In the genomic region with DNA sequence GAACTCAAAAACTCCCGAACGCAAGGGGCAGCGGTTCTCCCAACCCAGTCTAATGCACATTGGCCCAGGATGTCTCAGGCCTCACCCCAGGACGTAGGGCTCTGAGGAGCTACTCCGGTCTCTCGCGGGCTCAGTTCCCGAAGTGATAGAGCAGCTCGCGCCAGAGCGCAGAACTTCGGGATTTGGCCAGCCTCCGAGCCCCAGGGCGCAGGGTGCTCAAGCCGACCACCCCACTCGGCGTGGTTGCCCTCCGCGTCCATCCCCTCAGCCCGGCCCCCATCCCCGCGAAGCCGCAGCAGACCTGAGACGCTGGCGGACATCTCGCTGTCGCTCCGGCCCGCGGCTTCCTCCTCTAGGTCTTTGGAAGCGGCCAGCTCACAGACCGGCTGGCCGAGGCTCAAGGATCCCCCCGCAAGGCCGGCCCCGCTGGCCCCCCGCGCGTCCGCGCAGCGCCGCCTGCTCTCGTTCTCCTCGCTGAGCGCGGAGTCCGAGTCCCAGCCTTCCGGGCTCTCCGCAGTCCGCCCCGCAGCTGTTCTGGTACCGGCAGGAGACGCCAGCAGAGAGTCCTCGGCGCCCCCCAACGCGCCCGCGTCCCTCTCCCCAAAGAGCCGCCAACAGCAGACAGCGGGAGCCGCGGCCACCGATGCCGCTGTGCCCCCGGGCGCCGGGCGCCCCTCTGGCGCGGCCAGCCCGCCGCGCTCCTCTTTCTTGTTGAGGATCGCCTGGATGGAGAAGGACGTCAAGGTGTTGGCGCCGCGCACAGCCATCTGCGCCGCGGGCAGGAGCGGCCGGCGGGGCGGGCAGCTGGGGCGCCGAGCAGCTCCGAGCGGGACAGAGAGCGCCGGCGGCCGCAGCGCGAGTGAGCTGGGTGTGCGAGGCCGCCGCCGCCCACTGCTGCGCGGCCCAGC, we compare ENCODE assay signal across 9 cellular contexts. TPM values are rescaled to one million over a fixed set of nuclear protein-coding genes. Genes with fewer than 3 reads are reported as not detected.
DNase-seq lines count a peak whose midpoint lies in the region; ATAC-seq and TF ChIP-seq lines count a peak whose summit lies in the region.
"Had no signal": no experiment of that assay in that cellular context is flagged by ENCODE, and none has a peak within 500 bp of the region (broad histone marks: within the 10 kb centered on the region; RNA-seq: fewer than 3 reads in every experiment).

A gene (minus strand): TSS at position 861 of the 908 bp plus-strand sequence. CDS start 94 bp downstream, at position 767.

- H3K36me3 ChIP-seq in SK-N-SH (replicated peaks in 1 of 2; ENCODE audit: control insufficient read depth in 1 of 2, insufficient read depth in 2 of 2, low read length in 1 of 2) = no peaks in the 10 kb centered on the region
- H3K36me3 ChIP-seq in neuron (ENCODE audit: insufficient read depth, low read length) = peaks cover 2% of the 10 kb centered on the region

- H3K27me3 Mint-ChIP-seq in activated T-cell treated with anti-CD3 and anti-CD28 coated beads, Interleukin-2, amount 50 U/mL, for 4 hours (ENCODE audit: low read depth) = peaks cover 70% of the 10 kb centered on the region

- no peaks in the 10 kb centered on the region for H3K79me2 ChIP-seq in SK-N-SH (ENCODE audit: insufficient read depth)

- no peak within 1 kb of the TSS for H3K9ac ChIP-seq in SK-N-SH

- WGBS in SK-N-SH (ENCODE audit: low lambda C conversion rate) = 44% methylated on average over 20 of the region's 103 CpGs

- no peak for DNase-seq in activated T-cell treated with anti-CD3 and anti-CD28 coated beads, Interleukin-2, amount 50 U/mL, for 4 hours
- no peak for DNase-seq in activated T-cell treated with anti-CD3 and anti-CD28 coated beads, Interleukin-2, amount 50 U/mL, for 1 hour
- DNase-seq in SK-N-SH = peak; percentile 73
- DNase-seq in fibroblast of mammary gland (ENCODE audit: low read depth) = no peak

- peaks cover 42% of the 10 kb centered on the region for H3K4me1 Mint-ChIP-seq in activated T-cell treated with anti-CD3 and anti-CD28 coated beads, Interleukin-2, amount 50 U/mL, for 4 hours (ENCODE audit: low read depth)

- no peak for TF ChIP-seq RAD21 in SK-N-SH (IDR thresholded peaks at IDR 0.05; ENCODE audit: low read length)

- TF ChIP-seq EP300 in SK-N-SH (IDR thresholded peaks at IDR 0.05; ENCODE audit: borderline replicate concordance in 1 of 2, low read depth in 1 of 2, low read length in 1 of 2) = no peak

- peak in 1 of 2 donors; percentile 15 for ATAC-seq in activated T-cell treated with anti-CD3 and anti-CD28 coated beads, Interleukin-2, amount 50 U/mL, for 4 hours
- ATAC-seq in HG03439 (IDR thresholded peaks at IDR 0.05; ENCODE audit: unreplicated experiment) = no peak
- no peak for ATAC-seq in GM19455 (IDR thresholded peaks at IDR 0.05; ENCODE audit: unreplicated experiment)
- ATAC-seq in HG03196 (IDR thresholded peaks at IDR 0.05; ENCODE audit: unreplicated experiment) = no peak

- H4K20me1 ChIP-seq in SK-N-SH (ENCODE audit: insufficient read depth) = no peaks in the 10 kb centered on the region

- H3K9me3 ChIP-seq in SK-N-SH (no peaks in the 10 kb centered on the region), neuron (ENCODE audit: low read length) (peaks cover 7% of the 10 kb centered on the region)

- peak within 1 kb of the TSS; percentile 85 for H2AFZ ChIP-seq in SK-N-SH (ENCODE audit: low read depth)
- H2AFZ ChIP-seq in neuron (ENCODE audit: low read depth, low read length) = peak within 1 kb of the TSS; percentile 82

- H3K27me3 ChIP-seq in SK-N-SH (ENCODE audit: insufficient read depth) (peaks cover 78% of the 10 kb centered on the region), neuron (ENCODE audit: insufficient read depth, low read length) (peaks cover 31% of the 10 kb centered on the region)

- H3K27ac ChIP-seq in SK-N-SH (ENCODE audit: low read depth in 2 of 2, low read length in 1 of 2) = no peak within 1 kb of the TSS
- H3K27ac ChIP-seq: epithelial cell of prostate had no signal

- H3K4me3 Mint-ChIP-seq in activated T-cell treated with anti-CD3 and anti-CD28 coated beads, Interleukin-2, amount 50 U/mL, for 4 hours = peak within 1 kb of the TSS; percentile 74

- H3K4me1 ChIP-seq in SK-N-SH (ENCODE audit: control insufficient read depth in 1 of 2, insufficient read depth in 2 of 2, low read depth in 1 of 2, low read length in 1 of 2) (peaks cover 5 to 8% of the 10 kb centered on the region in 2 experiments; a peak in 2 of 4 replicates), neuron (ENCODE audit: insufficient read depth, low read length) (peaks cover 8% of the 10 kb centered on the region)

- H3K36me3 Mint-ChIP-seq in activated T-cell treated with anti-CD3 and anti-CD28 coated beads, Interleukin-2, amount 50 U/mL, for 4 hours (ENCODE audit: insufficient read depth) = no peaks in the 10 kb centered on the region

- H3F3A ChIP-seq in SK-N-SH (replicated peaks; ENCODE audit: insufficient read depth) = no peaks in the 10 kb centered on the region

- H3K4me3 ChIP-seq in SK-N-SH (ENCODE audit: low read depth in 2 of 2, low read length in 1 of 2) (peak within 1 kb of the TSS; percentile 58 to 60), fibroblast of mammary gland (ENCODE audit: control insufficient read depth, low read depth, low read length) (peak within 1 kb of the TSS; percentile 53), neuron (ENCODE audit: low read length) (peak within 1 kb of the TSS; percentile 53)

- POLR2A ChIA-PET in SK-N-SH (lab: Yijun Ruan, JAX) = no interaction called here

- H3K9me2 ChIP-seq in SK-N-SH = no peaks in the 10 kb centered on the region

- TF ChIP-seq CTCF in SK-N-SH (IDR thresholded peaks at IDR 0.05) (no peak), fibroblast of mammary gland (conservative IDR thresholded peaks at IDR 0.05; ENCODE audit: control insufficient read depth, insufficient read depth, low read depth, low read length) (no peak)

- H3K4me2 ChIP-seq in SK-N-SH = peak within 1 kb of the TSS; percentile 74

- CTCF ChIA-PET in SK-N-SH (lab: Yijun Ruan, JAX) = interaction anchor here (0.6 to 4.1 kb wide), 7 partner anchors 13 to 1481 kb away, joined by 3 to 38 read pairs (median 8); no protein-coding TSS in a partner anchor

- peaks cover 11% of the 10 kb centered on the region for H3K9me3 Mint-ChIP-seq in activated T-cell treated with anti-CD3 and anti-CD28 coated beads, Interleukin-2, amount 50 U/mL, for 4 hours

TF ChIP-seq in SK-N-SH, 30 proteins besides CTCF, POLR2A, EP300 and RAD21:
- TF ChIP-seq FOXM1 (IDR thresholded peaks at IDR 0.05; ENCODE audit: low read depth) (no peak), GABPA (IDR thresholded peaks at IDR 0.05; ENCODE audit: low read depth) (no peak), POLR2AphosphoS5 (IDR thresholded peaks at IDR 0.05; ENCODE audit: low read depth, low read length) (no peak), TEAD4 (IDR thresholded peaks at IDR 0.05; ENCODE audit: borderline replicate concordance, insufficient read depth) (no peak), MEF2A (IDR thresholded peaks at IDR 0.05; ENCODE audit: borderline replicate concordance, low read depth) (no peak)

RNA-seq across cellular contexts. Expression of the gene that starts here (rescaled TPM):
- not detected for total RNA-seq in activated T-cell treated with anti-CD3 and anti-CD28 coated beads, Interleukin-2, amount 50 U/mL, for 4 hours
- 0.15 and 0.16 TPM in 2 replicates for polyA plus RNA-seq in SK-N-SH (2012; rRNA removed)
- polyA plus RNA-seq in SK-N-SH (2012; cell fraction: cytosol; rRNA removed) = 0.12 TPM in 2 replicates
- polyA plus RNA-seq in SK-N-SH (2012; cell fraction: nucleus; rRNA removed) = 0.36 and 0.38 TPM in 2 replicates

Comparison
In these comparisons a context has a peak if more than half of its experiments do, and no peak if none do; other contexts are left out.
1. Peak in DNase-seq, H3K4me3 ChIP-seq and H3K4me2 ChIP-seq in SK-N-SH; RNA of the gene not detected or under 1 TPM.